ENCODE assay signal across 17 cellular contexts in genomic region chr18:3071676-3072075, GRCh38. TPM values are rescaled to one million over a fixed set of nuclear protein-coding genes. Genes with fewer than 3 reads are reported as not detected.
A peak's percentile ranks its signal among the peaks of the same experiment; 100 is the strongest.
DNase-seq lines count a peak whose midpoint lies in the region; ATAC-seq and TF ChIP-seq lines count a peak whose summit lies in the region.
"Had no signal": no experiment of that assay in that cellular context is flagged by ENCODE, and none has a peak within 500 bp of the region (broad histone marks: within the 10 kb centered on the region; RNA-seq: fewer than 3 reads in every experiment).

No MANE protein-coding gene starts in this region.

- H3K27ac ChIP-seq in endodermal cell (ENCODE audit: low read depth, low read length), result no peak overlapping the region
- H3K27ac ChIP-seq: BLaER1 had no signal

- no peak overlapping the region for H3K9ac ChIP-seq in endodermal cell (ENCODE audit: extremely low read depth, low read length, poor library complexity, severe bottlenecking)
- H3K9ac ChIP-seq: BLaER1 had no signal

- no peaks in the 10 kb centered on the region for H3K36me3 Mint-ChIP-seq in activated CD8-positive, alpha-beta memory T cell treated with anti-CD3 and anti-CD28 coated beads, Interleukin-2, amount 10 ng/mL, durations not matched to agents 7 days and 5 days
- no peaks in the 10 kb centered on the region for H3K36me3 Mint-ChIP-seq in endodermal cell (ENCODE audit: low read depth)
- no peaks in the 10 kb centered on the region for H3K36me3 Mint-ChIP-seq in mesothelial cell of epicardium
- H3K36me3 Mint-ChIP-seq: CD14-positive monocyte had no signal

- no peaks in the 10 kb centered on the region for H3K9me3 Mint-ChIP-seq in activated CD8-positive, alpha-beta memory T cell treated with anti-CD3 and anti-CD28 coated beads, Interleukin-2, amount 10 ng/mL, durations not matched to agents 7 days and 5 days (ENCODE audit: low read depth)
- H3K9me3 Mint-ChIP-seq in endodermal cell (no peaks in the 10 kb centered on the region), mesothelial cell of epicardium (no peaks in the 10 kb centered on the region)
- H3K9me3 Mint-ChIP-seq: CD14-positive monocyte; CD4-positive, alpha-beta memory T cell had no signal

- no peaks in the 10 kb centered on the region for H3K9me3 ChIP-seq in endodermal cell (ENCODE audit: control insufficient read depth, low read length)
- H3K9me3 ChIP-seq: HAP-1 had no signal

- H3K4me1 Mint-ChIP-seq in activated CD8-positive, alpha-beta memory T cell treated with anti-CD3 and anti-CD28 coated beads, Interleukin-2, amount 10 ng/mL, durations not matched to agents 7 days and 5 days, result peaks cover 40% of the 10 kb centered on the region
- H3K4me1 Mint-ChIP-seq in endodermal cell (peaks cover 10% of the 10 kb centered on the region), mesothelial cell of epicardium (peaks cover 49% of the 10 kb centered on the region)

- no peak overlapping the region for H3K4me3 Mint-ChIP-seq in activated CD8-positive, alpha-beta memory T cell treated with anti-CD3 and anti-CD28 coated beads, Interleukin-2, amount 10 ng/mL, durations not matched to agents 7 days and 5 days
- H3K4me3 Mint-ChIP-seq in endodermal cell (no peak overlapping the region), mesothelial cell of epicardium (no peak overlapping the region)
- H3K4me3 Mint-ChIP-seq: CD14-positive monocyte; CD4-positive, alpha-beta memory T cell had no signal

- no peaks in the 10 kb centered on the region for H3K27me3 ChIP-seq in endodermal cell (ENCODE audit: control insufficient read depth, insufficient read depth, low read length, poor library complexity, severe bottlenecking)
- H3K27me3 ChIP-seq: BLaER1 had no signal

- H3K27me3 Mint-ChIP-seq in activated CD8-positive, alpha-beta memory T cell treated with anti-CD3 and anti-CD28 coated beads, Interleukin-2, amount 10 ng/mL, durations not matched to agents 7 days and 5 days, result no peaks in the 10 kb centered on the region
- no peaks in the 10 kb centered on the region for H3K27me3 Mint-ChIP-seq in endodermal cell (ENCODE audit: insufficient read depth)
- H3K27me3 Mint-ChIP-seq in mesothelial cell of epicardium (ENCODE audit: low read depth), result no peaks in the 10 kb centered on the region
- H3K27me3 Mint-ChIP-seq: CD4-positive, alpha-beta memory T cell had no signal

- 96 to 100% methylated on average over 2 to 5 of the region's 5 CpGs for WGBS in endodermal cell (ENCODE audit: insufficient coverage in 1 of 2, insufficient read length in 1 of 2), 2 experiments

- peak; percentile 33 for DNase-seq in activated CD8-positive, alpha-beta memory T cell treated with anti-CD3 and anti-CD28 coated beads, Interleukin-2, amount 10 ng/mL, durations not matched to agents 7 days and 5 days
- DNase-seq in activated CD8-positive, alpha-beta memory T cell treated with anti-CD3 and anti-CD28 coated beads for 24 hours, result no peak
- DNase-seq in endodermal cell (no peak), mesothelial cell of epicardium (ENCODE audit: low spot score in 2 of 2, unreplicated experiment in 2 of 2) (no peak), ureter (ENCODE audit: low spot score) (peak; percentile 14), DMS79 (lab: John Stamatoyannopoulos, UW) (no peak)
- DNase-seq in stimulated activated naive CD4-positive, alpha-beta T cell (lab: John Stamatoyannopoulos, UW), result no peak
- DNase-seq: 8988T; CD4-positive, alpha-beta memory T cell; DMS153; DMS79 treated with DMSO at 0.1 percent for 48 hours; GF-D8 had no signal

- TF ChIP-seq CTCF in endodermal cell (conservative IDR thresholded peaks at IDR 0.05) (no peak), mesothelial cell of epicardium (IDR thresholded peaks at IDR 0.05; ENCODE audit: unreplicated experiment) (no peak)

- CTCF ChIA-PET in activated CD8-positive, alpha-beta memory T cell treated with anti-CD3 and anti-CD28 coated beads, Interleukin-2, amount 10 ng/mL, durations not matched to agents 7 days and 5 days (lab: Charles Lee), result interaction anchor here (0.6 to 2.4 kb wide), 2 partner anchors 9 to 286 kb away, joined by 3 to 24 read pairs; no protein-coding TSS in a partner anchor

- no peak overlapping the region for H3K4me3 ChIP-seq in endodermal cell (ENCODE audit: low read length)
- H3K4me3 ChIP-seq: BLaER1, HAP-1 had no signal

- H3K27ac Mint-ChIP-seq in activated CD8-positive, alpha-beta memory T cell treated with anti-CD3 and anti-CD28 coated beads, Interleukin-2, amount 10 ng/mL, durations not matched to agents 7 days and 5 days, result no peak overlapping the region
- H3K27ac Mint-ChIP-seq in endodermal cell, result peak overlapping the region; percentile 21
- peak overlapping the region; percentile 30 for H3K27ac Mint-ChIP-seq in mesothelial cell of epicardium
- H3K27ac Mint-ChIP-seq: CD14-positive monocyte had no signal

- no peak for ATAC-seq in activated CD8-positive, alpha-beta memory T cell treated with anti-CD3 and anti-CD28 coated beads, Interleukin-2, amount 10 ng/mL, durations not matched to agents 7 days and 5 days
- ATAC-seq in GM18870 (IDR thresholded peaks at IDR 0.05; ENCODE audit: unreplicated experiment), result no peak
- ATAC-seq: HepG2 had no signal

- no peaks in the 10 kb centered on the region for H3K4me1 ChIP-seq in endodermal cell (ENCODE audit: control insufficient read depth, insufficient read depth, low read length)

- no peaks in the 10 kb centered on the region for H3K36me3 ChIP-seq in endodermal cell (ENCODE audit: control insufficient read depth, insufficient read depth, low read length)
- H3K36me3 ChIP-seq: BLaER1, HAP-1 had no signal

RNA-seq across cellular contexts. Expression of gene LPIN2, which starts 58.7 kb away (rescaled TPM):
- total RNA-seq in activated CD8-positive, alpha-beta memory T cell treated with anti-CD3 and anti-CD28 coated beads, Interleukin-2, amount 10 ng/mL, durations not matched to agents 7 days and 5 days, result 10 to 100 TPM; 77.6 to 78.4 TPM
- total RNA-seq in endodermal cell (10 to 100 TPM; 22.9 to 31.8 TPM), mesothelial cell of epicardium (39.3 to 44.9 TPM (median 42.2 TPM) in 3 replicates), ureter (14.1 TPM)
- 22.0 TPM for polyA plus RNA-seq in endodermal cell (2013, experiment 1 of 2)
- polyA plus RNA-seq in endodermal cell (2013, experiment 2 of 2), result 24.4 TPM

Comparison
In these comparisons a context has a peak if more than half of its experiments do, and no peak if none do; other contexts are left out.
1. DNase-seq: peak in activated CD8-positive, alpha-beta memory T cell treated with anti-CD3 and anti-CD28 coated beads, Interleukin-2, amount 10 ng/mL, durations not matched to agents 7 days and 5 days (single experiment) and ureter (single experiment); none in activated CD8-positive, alpha-beta memory T cell treated with anti-CD3 and anti-CD28 coated beads for 24 hours (single experiment), endodermal cell (single experiment), mesothelial cell of epicardium (0 of 2), DMS79 (single experiment) and stimulated activated naive CD4-positive, alpha-beta T cell (0 of 6).